ENCODE assay signal across 1 cellular context in genomic region chr7:68421712-68422111, GRCh38.
TF ChIP-seq lines count a peak whose summit lies in the region.

No MANE protein-coding gene starts in this region.

TF ChIP-seq in HEK293, 187 proteins besides CTCF, POLR2A, EP300 and RAD21 (continued from another document):
- TF ChIP-seq KLF17 (tag by site-specific recombination; IDR thresholded peaks at IDR 0.05), result no peak
- no peak for TF ChIP-seq ZNF26 (tag by site-specific recombination; IDR thresholded peaks at IDR 0.05)
- TF ChIP-seq ZBTB48 (tag by site-specific recombination; IDR thresholded peaks at IDR 0.05), result no peak
- no peak for TF ChIP-seq ZNF580 (tag by site-specific recombination; IDR thresholded peaks at IDR 0.05)
- peak; percentile 58; the same call in 1 of the 2 replicates for TF ChIP-seq ZNF394 (tag by site-specific recombination; IDR thresholded peaks at IDR 0.05; ENCODE audit: borderline replicate concordance)
- TF ChIP-seq ZNF555 (tag by site-specific recombination; conservative IDR thresholded peaks at IDR 0.05), result peak; percentile 38
- TF ChIP-seq ZBTB8A (tag by site-specific recombination; IDR thresholded peaks at IDR 0.05), result 0 out of 2 replicates have a peak, but pooled peaks have one; percentile 26
- TF ChIP-seq ZNF214 (tag by site-specific recombination; IDR thresholded peaks at IDR 0.05; ENCODE audit: borderline replicate concordance), result no peak
- no peak for TF ChIP-seq SP3 (tag by site-specific recombination; IDR thresholded peaks at IDR 0.05)
- TF ChIP-seq ZNF202 (tag by site-specific recombination; IDR thresholded peaks at IDR 0.05; ENCODE audit: borderline replicate concordance), result no peak
- no peak for TF ChIP-seq ZSCAN18 (tag by site-specific recombination; IDR thresholded peaks at IDR 0.05)
- no peak for TF ChIP-seq ZNF37A (tag by site-specific recombination; IDR thresholded peaks at IDR 0.05)
- peak; percentile 27; the same call in 1 of the 2 replicates for TF ChIP-seq ZNF623 (tag by site-specific recombination; IDR thresholded peaks at IDR 0.05)
- no peak for TF ChIP-seq ZSCAN30 (tag by site-specific recombination; IDR thresholded peaks at IDR 0.05)
- TF ChIP-seq ZNF354C (tag by site-specific recombination; IDR thresholded peaks at IDR 0.05; ENCODE audit: borderline replicate concordance, low read depth), result no peak
- no peak for TF ChIP-seq ZNF624 (tag by site-specific recombination; IDR thresholded peaks at IDR 0.05)
- no peak for TF ChIP-seq ZFP41 (tag by site-specific recombination; IDR thresholded peaks at IDR 0.05; ENCODE audit: borderline replicate concordance)
- TF ChIP-seq, protein P1, sequence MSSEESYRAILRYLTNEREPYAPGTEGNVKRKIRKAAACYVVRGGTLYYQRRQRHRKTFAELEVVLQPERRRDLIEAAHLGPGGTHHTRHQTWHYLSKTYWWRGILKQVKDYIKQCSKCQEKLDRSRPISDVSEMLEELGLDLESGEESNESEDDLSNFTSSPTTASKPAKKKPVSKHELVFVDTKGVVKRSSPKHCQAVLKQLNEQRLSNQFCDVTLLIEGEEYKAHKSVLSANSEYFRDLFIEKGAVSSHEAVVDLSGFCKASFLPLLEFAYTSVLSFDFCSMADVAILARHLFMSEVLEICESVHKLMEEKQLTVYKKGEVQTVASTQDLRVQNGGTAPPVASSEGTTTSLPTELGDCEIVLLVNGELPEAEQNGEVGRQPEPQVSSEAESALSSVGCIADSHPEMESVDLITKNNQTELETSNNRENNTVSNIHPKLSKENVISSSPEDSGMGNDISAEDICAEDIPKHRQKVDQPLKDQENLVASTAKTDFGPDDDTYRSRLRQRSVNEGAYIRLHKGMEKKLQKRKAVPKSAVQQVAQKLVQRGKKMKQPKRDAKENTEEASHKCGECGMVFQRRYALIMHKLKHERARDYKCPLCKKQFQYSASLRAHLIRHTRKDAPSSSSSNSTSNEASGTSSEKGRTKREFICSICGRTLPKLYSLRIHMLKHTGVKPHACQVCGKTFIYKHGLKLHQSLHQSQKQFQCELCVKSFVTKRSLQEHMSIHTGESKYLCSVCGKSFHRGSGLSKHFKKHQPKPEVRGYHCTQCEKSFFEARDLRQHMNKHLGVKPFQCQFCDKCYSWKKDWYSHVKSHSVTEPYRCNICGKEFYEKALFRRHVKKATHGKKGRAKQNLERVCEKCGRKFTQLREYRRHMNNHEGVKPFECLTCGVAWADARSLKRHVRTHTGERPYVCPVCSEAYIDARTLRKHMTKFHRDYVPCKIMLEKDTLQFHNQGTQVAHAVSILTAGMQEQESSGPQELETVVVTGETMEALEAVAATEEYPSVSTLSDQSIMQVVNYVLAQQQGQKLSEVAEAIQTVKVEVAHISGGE (tag by site-specific recombination; conservative IDR thresholded peaks at IDR 0.05; ENCODE audit: low read depth), result peak; percentile 39
- TF ChIP-seq ZNF585B (tag by site-specific recombination; IDR thresholded peaks at IDR 0.05), result no peak
- no peak for TF ChIP-seq ZNF398 (tag by site-specific recombination; IDR thresholded peaks at IDR 0.05)
- TF ChIP-seq ZBTB44 (tag by site-specific recombination; IDR thresholded peaks at IDR 0.05), result no peak
- TF ChIP-seq ZNF518A (tag by site-specific recombination; conservative IDR thresholded peaks at IDR 0.05; ENCODE audit: low read depth), result peak; percentile 60; the same call in 1 of the 2 replicates
